40 cellular contexts compared by ENCODE assay signal in the genomic region with DNA sequence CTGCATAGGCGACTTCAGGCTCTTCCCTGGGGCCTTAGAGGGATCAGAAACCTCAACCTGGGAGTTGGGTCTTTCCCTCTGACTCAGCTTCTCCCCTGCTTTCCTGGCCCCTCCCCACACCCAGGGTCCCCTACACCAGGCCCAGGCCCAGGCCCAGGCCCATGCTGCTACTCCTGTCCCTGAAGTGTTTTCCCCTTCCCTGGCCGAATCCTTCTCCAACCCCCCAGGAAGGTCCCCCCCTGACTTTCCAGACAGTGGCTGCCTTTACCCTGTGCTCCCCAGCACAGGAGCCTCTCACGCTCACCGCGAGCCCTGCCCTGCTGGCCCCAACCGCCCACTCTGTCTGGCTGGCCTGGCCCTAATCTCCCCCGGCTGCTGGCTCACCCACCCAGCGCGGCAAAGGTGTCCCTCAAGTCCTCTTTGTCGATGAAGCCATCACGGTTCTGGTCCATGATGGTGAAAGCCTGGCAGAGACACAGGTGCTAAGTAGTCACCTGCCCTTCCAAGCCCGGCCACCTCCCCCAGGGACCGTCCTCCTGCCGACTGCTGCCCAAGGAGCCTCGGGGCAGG. TPM values are rescaled to one million over a fixed set of nuclear protein-coding genes. Genes with fewer than 3 reads are reported as not detected.
"Had no signal": no experiment of that assay in that cellular context is flagged by ENCODE, and none has a peak within 500 bp of the region (broad histone marks: within the 10 kb centered on the region; RNA-seq: fewer than 3 reads in every experiment).

No MANE protein-coding gene starts in this region.

- H2AFZ ChIP-seq: PC-9 had no signal

- H3K36me3 ChIP-seq: ascending aorta, breast epithelium, MG63, WERI-Rb-1 had no signal

- H3K4me2 ChIP-seq: PC-9 had no signal

- H3K27me3 ChIP-seq: ascending aorta, body of pancreas, MG63 had no signal

- H3K4me3 ChIP-seq: ascending aorta, body of pancreas, breast epithelium, MG63, PC-9 had no signal

- FAIRE-seq: RCC 7860 had no signal

- DNase-seq: activated CD4-positive, alpha-beta memory T cell treated with anti-CD3 and anti-CD28 coated beads, Interleukin-2, amount 10 ng/mL, durations not matched to agents 7 days and 5 days; activated CD4-positive, alpha-beta T cell treated with anti-CD3 and anti-CD28 coated beads for 1 hour; activated CD4-positive, alpha-beta T cell treated with anti-CD3 and anti-CD28 coated beads for 48 hours; activated CD4-positive, CD25-positive, alpha-beta regulatory T cell; activated CD8-positive, alpha-beta memory T cell treated with anti-CD3 and anti-CD28 coated beads for 24 hours; activated CD8-positive, alpha-beta memory T cell treated with anti-CD3 and anti-CD28 coated beads, Interleukin-2, amount 10 ng/mL, durations not matched to agents 7 days and 5 days; activated CD8-positive, alpha-beta memory T cell treated with anti-CD3 and anti-CD28 coated beads, Interleukin-2, amount 50 U/mL, for 48 hours; activated effector memory CD4-positive, alpha-beta T cell treated with anti-CD3 and anti-CD28 coated beads, Interleukin-2, amount 50 U/mL, for 16 hours; activated naive CD4-positive, alpha-beta T cell treated with Interleukin-2 at 50 U/mL for 16 hours; activated naive CD8-positive, alpha-beta T cell treated with anti-CD3 and anti-CD28 coated beads, Interleukin-2, amount 10 ng/mL, durations not matched to agents 7 days and 5 days; activated T-cell treated with anti-CD3 and anti-CD28 coated beads, Interleukin-2, amount 50 U/mL, for 72 hours; amygdala; body of pancreas; caudate nucleus; cerebellar nuclear complex; Kasumi-1; MG63; NCI-H1048; NCI-H1436 treated with DMSO at 0.1 percent for 48 hours; NCI-H1694 treated with DMSO at 0.1 percent for 48 hours; NCI-H2029; NCI-H510A; NCI-H526; NCI-H748 treated with DMSO at 0.1 percent for 48 hours; NK-92 treated with Interleukin-12 subunit alpha and Interleukin-12 subunit beta, amount 100 ng/mL, for 24 hours; PC-9; SIG-M5; SW 1271; T-helper 1 cell; T-helper 2 cell; T-helper 9 cell; WERI-Rb-1 had no signal

- H3K9me3 ChIP-seq: ascending aorta, body of pancreas, breast epithelium, MG63 had no signal

- H3K27ac ChIP-seq: ascending aorta, body of pancreas, breast epithelium, PC-9, RWPE1, WERI-Rb-1 had no signal

- ATAC-seq: activated CD8-positive, alpha-beta memory T cell treated with anti-CD3 and anti-CD28 coated beads, Interleukin-2, amount 10 ng/mL, durations not matched to agents 7 days and 5 days; activated T-cell treated with anti-CD3 and anti-CD28 coated beads, Interleukin-2, amount 50 U/mL, for 72 hours; activated T-helper 17 cell treated with anti-CD3 and anti-CD28 coated beads, Interleukin-2, amount 50 U/mL, for 72 hours; body of pancreas; Right ventricle myocardium inferior had no signal

- H3K4me1 ChIP-seq: ascending aorta, body of pancreas, breast epithelium had no signal

RNA-seq across cellular contexts. Expression of a gene that starts 6.4 kb away (rescaled TPM):
- total RNA-seq: activated CD4-positive, alpha-beta memory T cell treated with anti-CD3 and anti-CD28 coated beads, Interleukin-2, amount 10 ng/mL, durations not matched to agents 7 days and 5 days; activated CD8-positive, alpha-beta memory T cell treated with anti-CD3 and anti-CD28 coated beads, Interleukin-2, amount 10 ng/mL, durations not matched to agents 7 days and 5 days; activated naive CD8-positive, alpha-beta T cell treated with anti-CD3 and anti-CD28 coated beads, Interleukin-2, amount 10 ng/mL, durations not matched to agents 7 days and 5 days; activated T-cell treated with anti-CD3 and anti-CD28 coated beads, Interleukin-2, amount 50 U/mL, for 72 hours; activated T-helper 17 cell treated with anti-CD3 and anti-CD28 coated beads, Interleukin-2, amount 50 U/mL, for 72 hours; ascending aorta; body of pancreas; breast epithelium; OCI-LY7; PC-9; Right ventricle myocardium inferior had no signal
- polyA plus RNA-seq: adipose tissue had no signal
